Comparison of ENCODE assay signal across 8 cellular contexts in the genomic region with DNA sequence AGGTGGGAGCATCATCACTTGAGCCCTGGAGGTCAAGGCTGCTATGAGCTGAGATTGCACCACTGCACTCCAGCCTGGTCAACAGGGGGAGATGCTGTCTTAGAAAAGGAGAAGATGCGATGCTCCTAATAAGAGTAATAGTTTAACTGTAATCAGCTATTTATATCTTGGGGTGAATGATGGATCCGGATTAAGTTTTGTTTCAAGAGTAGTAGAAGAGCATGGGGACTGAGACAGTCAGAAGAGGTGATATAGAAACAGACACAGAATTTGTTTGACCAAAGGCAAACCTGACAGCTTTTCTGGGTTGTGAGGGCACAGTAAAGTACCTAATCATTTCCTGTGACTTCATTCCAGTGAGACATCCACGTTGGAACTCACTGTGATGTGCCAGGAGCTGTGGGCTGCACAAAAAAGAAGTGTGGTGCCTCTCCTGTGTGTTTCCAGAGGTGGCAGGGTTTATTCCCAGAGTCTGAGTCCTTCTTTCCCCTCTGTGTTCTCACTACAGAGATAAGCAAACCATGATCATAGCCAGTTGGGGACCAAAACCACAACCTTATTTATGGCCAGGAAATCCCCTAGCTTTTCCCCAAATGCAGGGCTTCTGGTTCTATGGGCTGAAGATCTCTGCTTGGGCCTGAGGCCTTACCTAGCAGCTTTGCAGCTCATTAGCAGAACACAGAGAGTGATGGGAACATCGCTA.
DNase-seq lines count a peak whose midpoint lies in the region; ATAC-seq and TF ChIP-seq lines count a peak whose summit lies in the region.

No MANE protein-coding gene starts in this region.

- no peaks in the 10 kb centered on the region for H3K27me3 Mint-ChIP-seq in activated T-helper 17 cell treated with anti-CD3 and anti-CD28 coated beads, Interleukin-2, amount 50 U/mL, for 72 hours
- H3K27me3 Mint-ChIP-seq in stimulated activated naive CD8-positive, alpha-beta T cell treated with anti-CD3 and anti-CD28 coated beads, Interleukin-15, amount 100 ng/mL, for 72 hours = no peaks in the 10 kb centered on the region
- no peaks in the 10 kb centered on the region for H3K27me3 Mint-ChIP-seq in progenitor cell of endocrine pancreas

- ATAC-seq in GM19351 (IDR thresholded peaks at IDR 0.05; ENCODE audit: unreplicated experiment) (peak; percentile 69), HG03280 (IDR thresholded peaks at IDR 0.05; ENCODE audit: unreplicated experiment) (peak; percentile 42)
- ATAC-seq in activated T-helper 17 cell treated with anti-CD3 and anti-CD28 coated beads, Interleukin-2, amount 50 U/mL, for 72 hours (replicated peaks) = peak; percentile 79
- ATAC-seq in stimulated activated naive CD8-positive, alpha-beta T cell treated with anti-CD3 and anti-CD28 coated beads, Interleukin-15, amount 100 ng/mL, for 72 hours = peak; percentile 81

- peaks cover 36% of the 10 kb centered on the region for H3K4me1 Mint-ChIP-seq in activated T-helper 17 cell treated with anti-CD3 and anti-CD28 coated beads, Interleukin-2, amount 50 U/mL, for 72 hours
- peaks cover 47% of the 10 kb centered on the region for H3K4me1 Mint-ChIP-seq in stimulated activated naive CD8-positive, alpha-beta T cell treated with anti-CD3 and anti-CD28 coated beads, Interleukin-15, amount 100 ng/mL, for 72 hours
- no peaks in the 10 kb centered on the region for H3K4me1 Mint-ChIP-seq in progenitor cell of endocrine pancreas (ENCODE audit: low read depth)

- H3K9me3 Mint-ChIP-seq in activated T-helper 17 cell treated with anti-CD3 and anti-CD28 coated beads, Interleukin-2, amount 50 U/mL, for 72 hours = no peaks in the 10 kb centered on the region
- no peaks in the 10 kb centered on the region for H3K9me3 Mint-ChIP-seq in stimulated activated naive CD8-positive, alpha-beta T cell treated with anti-CD3 and anti-CD28 coated beads, Interleukin-15, amount 100 ng/mL, for 72 hours
- no peaks in the 10 kb centered on the region for H3K9me3 Mint-ChIP-seq in progenitor cell of endocrine pancreas (ENCODE audit: low read depth)

- H3K27ac Mint-ChIP-seq in activated T-helper 17 cell treated with anti-CD3 and anti-CD28 coated beads, Interleukin-2, amount 50 U/mL, for 72 hours = peak overlapping the region; percentile 48
- H3K27ac Mint-ChIP-seq in stimulated activated naive CD8-positive, alpha-beta T cell treated with anti-CD3 and anti-CD28 coated beads, Interleukin-15, amount 100 ng/mL, for 72 hours = peak overlapping the region; percentile 8 to 12
- no peak overlapping the region for H3K27ac Mint-ChIP-seq in progenitor cell of endocrine pancreas

- DNase-seq in EH (ENCODE audit: low read depth) (peak; percentile 63), NCI-H446 treated with DMSO at 0.1 percent for 48 hours (lab: John Stamatoyannopoulos, UW) (no peak), NCI-H2227 (lab: John Stamatoyannopoulos, UW; ENCODE audit: unreplicated experiment) (no peak), progenitor cell of endocrine pancreas (ENCODE audit: low spot score, unreplicated experiment) (no peak)
- DNase-seq in stimulated activated naive CD8-positive, alpha-beta T cell treated with anti-CD3 and anti-CD28 coated beads, Interleukin-15, amount 100 ng/mL, for 72 hours = peak in 1 of 2 donors; percentile 27

- H3K36me3 Mint-ChIP-seq in activated T-helper 17 cell treated with anti-CD3 and anti-CD28 coated beads, Interleukin-2, amount 50 U/mL, for 72 hours (ENCODE audit: low read depth) = no peaks in the 10 kb centered on the region
- H3K36me3 Mint-ChIP-seq in progenitor cell of endocrine pancreas (ENCODE audit: insufficient read depth) = peaks cover 5% of the 10 kb centered on the region

- no peak for TF ChIP-seq CTCF in progenitor cell of endocrine pancreas (IDR thresholded peaks at IDR 0.05; ENCODE audit: unreplicated experiment)

- H3K4me3 Mint-ChIP-seq in activated T-helper 17 cell treated with anti-CD3 and anti-CD28 coated beads, Interleukin-2, amount 50 U/mL, for 72 hours = peak overlapping the region; percentile 35
- H3K4me3 Mint-ChIP-seq in stimulated activated naive CD8-positive, alpha-beta T cell treated with anti-CD3 and anti-CD28 coated beads, Interleukin-15, amount 100 ng/mL, for 72 hours = peak overlapping the region; percentile 26 to 27
- H3K4me3 Mint-ChIP-seq in progenitor cell of endocrine pancreas (ENCODE audit: low read depth) = no peak overlapping the region
